ENCODE assay signal across 1 cellular context in genomic region chrX:155071694-155072215, GRCh38.
TF ChIP-seq lines count a peak whose summit lies in the region.

No MANE protein-coding gene starts in this region.

TF ChIP-seq in IMR-90, 13 proteins besides CTCF, POLR2A, EP300 and RAD21:
- TF ChIP-seq MAZ (IDR thresholded peaks at IDR 0.05; ENCODE audit: borderline replicate concordance, low read depth, low read length) (no peak), SMC3 (IDR thresholded peaks at IDR 0.05; ENCODE audit: low read depth, low read length) (no peak), MAFK (IDR thresholded peaks at IDR 0.05; ENCODE audit: low read depth, low read length) (no peak), USF2 (IDR thresholded peaks at IDR 0.05; ENCODE audit: low read depth, low read length) (no peak), ELK1 (IDR thresholded peaks at IDR 0.05; ENCODE audit: borderline replicate concordance, low read depth, low read length) (no peak), MXI1 (IDR thresholded peaks at IDR 0.05; ENCODE audit: borderline replicate concordance, low read depth, low read length) (no peak), RCOR1 (IDR thresholded peaks at IDR 0.05; ENCODE audit: insufficient replicate concordance, low read length) (no peak), CHD1 (IDR thresholded peaks at IDR 0.05; ENCODE audit: low read depth, low read length) (no peak), CEBPB (IDR thresholded peaks at IDR 0.05; ENCODE audit: low read depth, low read length) (no peak), FOS (IDR thresholded peaks at IDR 0.05; ENCODE audit: low read depth, low read length) (no peak), BHLHE40 (IDR thresholded peaks at IDR 0.05; ENCODE audit: low read depth, low read length) (no peak), RFX5 (IDR thresholded peaks at IDR 0.05; ENCODE audit: low read depth, low read length) (no peak), NFE2L2 (IDR thresholded peaks at IDR 0.05; ENCODE audit: low read depth, low read length) (no peak)
